ENCODE assay signal across 33 cellular contexts in genomic region chr2:134470561-134471168, GRCh38.
"Had no signal": no experiment of that assay in that cellular context is flagged by ENCODE, and none has a peak within 500 bp of the region (broad histone marks: within the 10 kb centered on the region; RNA-seq: fewer than 3 reads in every experiment).

No MANE protein-coding gene starts in this region.

- H3K4me1 Mint-ChIP-seq: activated B cell treated with CpG ODN at 0.5 μM for 24 hours; activated naive CD4-positive, alpha-beta T cell treated with anti-CD3 and anti-CD28 coated beads, Interleukin-2, amount 10 ng/mL, durations not matched to agents 7 days and 5 days; activated naive CD8-positive, alpha-beta T cell treated with anti-CD3 and anti-CD28 coated beads for 36 hours; central memory CD8-positive, alpha-beta T cell; T-helper 17 cell had no signal

- H3K27ac ChIP-seq: brain microvascular endothelial cell, SJSA1, VCaP had no signal

- H3K27me3 Mint-ChIP-seq: activated B cell treated with CpG ODN at 0.5 μM for 24 hours; activated CD4-positive, alpha-beta memory T cell treated with anti-CD3 and anti-CD28 coated beads for 36 hours; activated naive CD4-positive, alpha-beta T cell treated with anti-CD3 and anti-CD28 coated beads, Interleukin-2, amount 10 ng/mL, durations not matched to agents 7 days and 5 days; activated naive CD8-positive, alpha-beta T cell treated with anti-CD3 and anti-CD28 coated beads for 36 hours; central memory CD8-positive, alpha-beta T cell; T-cell; T-helper 17 cell had no signal

- ATAC-seq: activated T-cell treated with anti-CD3 and anti-CD28 coated beads, Interleukin-2, amount 50 U/mL, for 4 hours; Panc1; T-cell; T-helper 17 cell had no signal

- H3K9me3 Mint-ChIP-seq: activated naive CD4-positive, alpha-beta T cell treated with anti-CD3 and anti-CD28 coated beads, Interleukin-2, amount 10 ng/mL, durations not matched to agents 7 days and 5 days; activated T-helper 1 cell treated with anti-CD3 and anti-CD28 coated beads, Interleukin-12 subunit alpha, Interleukin-12 subunit beta, Interleukin-2, Interleukin-4 antibody, amounts not matched to agents 30 ng/mL and 10 ng/mL and 1 ng/mL, durations not matched to agents 14 hours and 24 hours and 36 hours; central memory CD8-positive, alpha-beta T cell had no signal

- DNase-seq: activated B cell treated with CpG ODN at 0.5 μM for 24 hours; activated CD4-positive, alpha-beta memory T cell treated with anti-CD3 and anti-CD28 coated beads for 36 hours; activated CD4-positive, alpha-beta T cell treated with anti-CD3 and anti-CD28 coated beads for 4 hours; activated CD4-positive, alpha-beta T cell treated with anti-CD3 and anti-CD28 coated beads, Interleukin-2, amount 50 U/mL, for 1 hour; activated CD4-positive, CD25-positive, alpha-beta regulatory T cell treated with anti-CD3 and anti-CD28 coated beads, Interleukin-2, amount 50 U/mL, for 72 hours; activated gamma-delta T cell treated with Interleukin-2 at 50 U/mL for 16 hours; activated naive CD4-positive, alpha-beta T cell treated with anti-CD3 and anti-CD28 coated beads, Interleukin-2, amount 10 ng/mL, durations not matched to agents 7 days and 5 days; activated naive CD8-positive, alpha-beta T cell treated with anti-CD3 and anti-CD28 coated beads for 36 hours; activated T-cell treated with anti-CD3 and anti-CD28 coated beads for 4 hours; activated T-cell treated with anti-CD3 and anti-CD28 coated beads, Interleukin-2, amount 50 U/mL, for 4 hours; amniotic stem cell; aorta; brain microvascular endothelial cell; Kasumi-1; KG1; MG63; NCI-H1048; NCI-H1105 treated with DMSO at 0.1 percent for 48 hours; NCI-H1436; NCI-H1694; NCI-H1930; NCI-H2081 treated with DMSO at 0.1 percent for 48 hours; NCI-H345; NCI-H524 treated with DMSO at 0.1 percent for 48 hours; SHP77 treated with DMSO at 0.1 percent for 48 hours; SK-N-SH; T-cell; T-helper 17 cell had no signal

- H3K4me3 Mint-ChIP-seq: activated B cell treated with CpG ODN at 0.5 μM for 24 hours; activated CD4-positive, alpha-beta memory T cell treated with anti-CD3 and anti-CD28 coated beads for 36 hours; activated naive CD4-positive, alpha-beta T cell treated with anti-CD3 and anti-CD28 coated beads, Interleukin-2, amount 10 ng/mL, durations not matched to agents 7 days and 5 days; activated naive CD8-positive, alpha-beta T cell treated with anti-CD3 and anti-CD28 coated beads for 36 hours; activated T-cell treated with anti-CD3 and anti-CD28 coated beads, Interleukin-2, amount 50 U/mL, for 4 hours; activated T-helper 1 cell treated with anti-CD3 and anti-CD28 coated beads, Interleukin-12 subunit alpha, Interleukin-12 subunit beta, Interleukin-2, Interleukin-4 antibody, amounts not matched to agents 30 ng/mL and 10 ng/mL and 1 ng/mL, durations not matched to agents 14 hours and 24 hours and 36 hours; central memory CD8-positive, alpha-beta T cell; T-helper 17 cell had no signal

- H3K36me3 ChIP-seq: brain microvascular endothelial cell, MG63, SJSA1 had no signal

- H3K27ac Mint-ChIP-seq: activated B cell treated with CpG ODN at 0.5 μM for 24 hours; activated CD4-positive, alpha-beta memory T cell treated with anti-CD3 and anti-CD28 coated beads for 36 hours; activated naive CD4-positive, alpha-beta T cell treated with anti-CD3 and anti-CD28 coated beads, Interleukin-2, amount 10 ng/mL, durations not matched to agents 7 days and 5 days; activated naive CD8-positive, alpha-beta T cell treated with anti-CD3 and anti-CD28 coated beads for 36 hours; activated T-helper 1 cell treated with anti-CD3 and anti-CD28 coated beads, Interleukin-12 subunit alpha, Interleukin-12 subunit beta, Interleukin-2, Interleukin-4 antibody, amounts not matched to agents 30 ng/mL and 10 ng/mL and 1 ng/mL, durations not matched to agents 14 hours and 24 hours and 36 hours; T-helper 17 cell had no signal

- H3K4me3 ChIP-seq: MG63, SJSA1 had no signal

- H3K27me3 ChIP-seq: brain microvascular endothelial cell, MG63, SJSA1 had no signal

- H3K4me1 ChIP-seq: SJSA1 had no signal

- H3K36me3 Mint-ChIP-seq: activated CD4-positive, alpha-beta memory T cell treated with anti-CD3 and anti-CD28 coated beads for 36 hours; activated naive CD4-positive, alpha-beta T cell treated with anti-CD3 and anti-CD28 coated beads, Interleukin-2, amount 10 ng/mL, durations not matched to agents 7 days and 5 days; T-cell had no signal

- H3K9me3 ChIP-seq: MG63, SJSA1, SK-N-SH had no signal
